ENCODE assay signal across 8 cellular contexts in genomic region chr11:78000193-78000592, GRCh38. TPM values are rescaled to one million over a fixed set of nuclear protein-coding genes. Genes with fewer than 3 reads are reported as not detected.
DNase-seq lines count a peak whose midpoint lies in the region; ATAC-seq and TF ChIP-seq lines count a peak whose summit lies in the region.

No MANE protein-coding gene starts in this region.

- no peak overlapping the region for H3K18ac ChIP-seq in mesenchymal stem cell (ENCODE audit: low read depth in 1 of 2, low read length in 2 of 2)

- H3K27ac ChIP-seq in dorsolateral prefrontal cortex (peak overlapping the region in 25 of 59 donors; percentile 8 to 73 (median 47)), mesenchymal stem cell (ENCODE audit: low read length, poor library complexity, severe bottlenecking) (no peak overlapping the region), stomach (no peak overlapping the region)

- no peak overlapping the region for H2BK12ac ChIP-seq in mesenchymal stem cell (ENCODE audit: low read length in 2 of 2)

- H3K27me3 ChIP-seq in dorsolateral prefrontal cortex (no peaks in the 10 kb centered on the region), mesenchymal stem cell (ENCODE audit: control insufficient read depth in 1 of 2, insufficient read depth in 1 of 2, low read length in 2 of 2) (peaks cover 3 to 4% of the 10 kb centered on the region in 2 experiments), stomach (no peaks in the 10 kb centered on the region)

- TF ChIP-seq CTCF in dorsolateral prefrontal cortex (IDR thresholded peaks at IDR 0.05 in 54 of 56, conservative IDR thresholded peaks at IDR 0.05 in 2 of 56; ENCODE audit: low read depth in 1 of 56, partially characterized antibody in 56 of 56) (peak in 55 of 56 donors; percentile 31 to 74 (median 59)), stomach (IDR thresholded peaks at IDR 0.05) (peak in 5 of 7 experiments; percentile 47 to 66 (median 56))

- no peak overlapping the region for H2BK15ac ChIP-seq in mesenchymal stem cell (ENCODE audit: low read depth, poor library complexity, severe bottlenecking)

- no peaks in the 10 kb centered on the region for H3K79me1 ChIP-seq in mesenchymal stem cell (replicated peaks; ENCODE audit: low read length, poor library complexity, severe bottlenecking)

- no peak overlapping the region for H3K9ac ChIP-seq in mesenchymal stem cell (ENCODE audit: low read length)

- DNase-seq in GDM1 (lab: John Stamatoyannopoulos, UW) (peak; percentile 20), NCI-H2227 treated with DMSO at 0.1 percent for 48 hours (lab: John Stamatoyannopoulos, UW) (peak; percentile 87), dorsolateral prefrontal cortex (peak in 2 of 10 donors; percentile 30 to 31), mesenchymal stem cell (peak; percentile 75), stomach (peak; percentile 46), epidermal melanocyte (ENCODE audit: insufficient read length, low spot score) (no peak)

- no peak overlapping the region for H3K4ac ChIP-seq in mesenchymal stem cell (ENCODE audit: low read depth in 1 of 2, low read length in 2 of 2)

- H2AFZ ChIP-seq in mesenchymal stem cell (ENCODE audit: low read depth, low read length), result no peak overlapping the region

- no peak overlapping the region for H2BK120ac ChIP-seq in mesenchymal stem cell (ENCODE audit: low read depth, low read length)

- 27% methylated on average over 1 of the region's 1 CpG for WGBS in mesenchymal stem cell
- WGBS in stomach, 5 donors, result 0% methylated on average over 1 of the region's 1 CpG

- intact Hi-C loops in dorsolateral prefrontal cortex (cut with DNase I), result no loop called here
- intact Hi-C loops in stomach (cut with DNase I; ENCODE audit: low total_unique reads), result no loop called here

- no peak overlapping the region for H2BK5ac ChIP-seq in mesenchymal stem cell (ENCODE audit: low read depth, low read length, poor library complexity, severe bottlenecking)

- H4K91ac ChIP-seq in mesenchymal stem cell (ENCODE audit: low read length), result no peak overlapping the region

- no peak overlapping the region for H4K8ac ChIP-seq in mesenchymal stem cell (ENCODE audit: low read length)

- no peak overlapping the region for H3K23ac ChIP-seq in mesenchymal stem cell (ENCODE audit: low read length in 2 of 2)

- ATAC-seq in HG02981 (IDR thresholded peaks at IDR 0.05; ENCODE audit: unreplicated experiment), result peak; percentile 63
- ATAC-seq in activated CD4-positive, CD25-positive, alpha-beta regulatory T cell treated with anti-CD3 and anti-CD28 coated beads, Interleukin-2, amount 50 U/mL, for 24 hours, result peak; percentile 61 to 84

- no peak overlapping the region for H3K14ac ChIP-seq in mesenchymal stem cell (ENCODE audit: low read length in 2 of 2)

- no peak overlapping the region for H3K4me2 ChIP-seq in mesenchymal stem cell (ENCODE audit: low read length, poor library complexity, severe bottlenecking)

- no peak overlapping the region for H2AK5ac ChIP-seq in mesenchymal stem cell (ENCODE audit: low read length, severe bottlenecking)

- no peak overlapping the region for H3K4me3 ChIP-seq in dorsolateral prefrontal cortex
- H3K4me3 ChIP-seq in mesenchymal stem cell (ENCODE audit: insufficient read depth in 1 of 2, low read depth in 1 of 2, low read length in 2 of 2), result no peak overlapping the region
- H3K4me3 ChIP-seq in stomach, result no peak overlapping the region

- H3K9me3 ChIP-seq in mesenchymal stem cell (ENCODE audit: control insufficient read depth, low read length), result no peaks in the 10 kb centered on the region
- no peaks in the 10 kb centered on the region for H3K9me3 ChIP-seq in stomach

- no peaks in the 10 kb centered on the region for H3K4me1 ChIP-seq in mesenchymal stem cell (ENCODE audit: control insufficient read depth, insufficient read depth, low read depth, low read length)
- H3K4me1 ChIP-seq in stomach, result peaks cover 0 to 5% (median 2%) of the 10 kb centered on the region in 4 donors

- TF ChIP-seq EP300 in stomach (IDR thresholded peaks at IDR 0.05), result no peak

- H3K36me3 ChIP-seq in mesenchymal stem cell (ENCODE audit: control insufficient read depth in 1 of 2, insufficient read depth in 2 of 2, low read depth in 1 of 2, low read length in 2 of 2) (no peaks in the 10 kb centered on the region), stomach (no peaks in the 10 kb centered on the region)

- no peak for TF ChIP-seq POLR2A in stomach (IDR thresholded peaks at IDR 0.05)

RNA-seq across cellular contexts. Expression of gene INTS4, which starts 5.7 kb away (rescaled TPM):
- total RNA-seq in dorsolateral prefrontal cortex (10 to 100 TPM; 21.1 to 52.1 (median 34.9) TPM), stomach (10 to 100 TPM; 10.7 to 92.8 (median 30.0) TPM)
- 15.8 TPM for polyA plus RNA-seq in mesenchymal stem cell (2013, experiment 1 of 2)
- 15.7 TPM for polyA plus RNA-seq in mesenchymal stem cell (2013, experiment 2 of 2)
- 10 to 100 TPM; 12.4 to 16.9 (median 13.3) TPM for polyA plus RNA-seq in stomach

RNA-seq across cellular contexts. Expression of gene KCTD14, which starts 22.9 kb away (rescaled TPM):
- total RNA-seq in dorsolateral prefrontal cortex (1 to 10 TPM in 98 of 120 experiments, under 1 TPM in 21, not detected in 1; 0.35 to 4.8 (median 1.5) TPM), stomach (10 to 100 TPM in 4 of 5 donors, 1 to 10 TPM in 1; 2.3 to 62.0 (median 14.7) TPM)
- polyA plus RNA-seq in mesenchymal stem cell (2013, experiment 1 of 2), result 2.1 TPM
- 2.0 TPM for polyA plus RNA-seq in mesenchymal stem cell (2013, experiment 2 of 2)
- polyA plus RNA-seq in stomach, result 10 to 100 TPM in 2 of 3 donors, 1 to 10 TPM in 1; 8.9 to 27.2 (median 13.3) TPM
